In the genomic region with DNA sequence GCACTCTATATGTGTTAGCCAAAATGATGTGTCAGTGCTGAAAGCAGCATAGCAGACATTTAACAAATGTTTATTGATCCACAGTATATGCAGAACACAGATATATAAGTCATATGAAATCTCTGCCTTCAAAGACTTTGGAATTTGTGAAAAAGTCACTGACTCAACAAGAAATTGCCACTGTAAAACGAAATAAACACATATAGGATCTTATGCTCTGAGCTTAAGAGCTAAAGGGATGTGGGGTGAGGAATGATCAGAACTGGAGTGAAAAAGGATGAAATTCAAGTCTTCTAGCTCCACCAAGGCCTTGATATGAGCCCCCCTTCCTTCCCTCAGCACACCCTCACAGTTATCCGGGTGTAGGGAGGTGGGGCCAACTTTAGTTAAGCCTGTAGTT, we compare ENCODE assay signal across 9 cellular contexts. TPM values are rescaled to one million over a fixed set of nuclear protein-coding genes. Genes with fewer than 3 reads are reported as not detected.
"Had no signal": no experiment of that assay in that cellular context is flagged by ENCODE, and none has a peak within 500 bp of the region (broad histone marks: within the 10 kb centered on the region; RNA-seq: fewer than 3 reads in every experiment).

No MANE protein-coding gene starts in this region.

- H3K36me3 Mint-ChIP-seq: IgD-negative memory B cell had no signal

- ATAC-seq: HepG2 had no signal

- FAIRE-seq: HepG2, HTR-8/SVneo had no signal

- H3K27ac Mint-ChIP-seq: IgD-negative memory B cell had no signal

- H3K4me1 Mint-ChIP-seq: IgD-negative memory B cell had no signal

- H3K4me3 Mint-ChIP-seq: IgD-negative memory B cell had no signal

- DNase-seq: IMR-90, KBM-7, KG1 had no signal

- H3K27ac ChIP-seq: HL-60 had no signal

RNA-seq across cellular contexts. Expression of a gene that starts 49.9 kb away (rescaled TPM):
- total RNA-seq: HepG2, HT-29, HT1080, IMR-90 had no signal
- polyA plus RNA-seq: IgD-negative memory B cell had no signal
